ENCODE assay signal across 1 cellular context in the genomic region with DNA sequence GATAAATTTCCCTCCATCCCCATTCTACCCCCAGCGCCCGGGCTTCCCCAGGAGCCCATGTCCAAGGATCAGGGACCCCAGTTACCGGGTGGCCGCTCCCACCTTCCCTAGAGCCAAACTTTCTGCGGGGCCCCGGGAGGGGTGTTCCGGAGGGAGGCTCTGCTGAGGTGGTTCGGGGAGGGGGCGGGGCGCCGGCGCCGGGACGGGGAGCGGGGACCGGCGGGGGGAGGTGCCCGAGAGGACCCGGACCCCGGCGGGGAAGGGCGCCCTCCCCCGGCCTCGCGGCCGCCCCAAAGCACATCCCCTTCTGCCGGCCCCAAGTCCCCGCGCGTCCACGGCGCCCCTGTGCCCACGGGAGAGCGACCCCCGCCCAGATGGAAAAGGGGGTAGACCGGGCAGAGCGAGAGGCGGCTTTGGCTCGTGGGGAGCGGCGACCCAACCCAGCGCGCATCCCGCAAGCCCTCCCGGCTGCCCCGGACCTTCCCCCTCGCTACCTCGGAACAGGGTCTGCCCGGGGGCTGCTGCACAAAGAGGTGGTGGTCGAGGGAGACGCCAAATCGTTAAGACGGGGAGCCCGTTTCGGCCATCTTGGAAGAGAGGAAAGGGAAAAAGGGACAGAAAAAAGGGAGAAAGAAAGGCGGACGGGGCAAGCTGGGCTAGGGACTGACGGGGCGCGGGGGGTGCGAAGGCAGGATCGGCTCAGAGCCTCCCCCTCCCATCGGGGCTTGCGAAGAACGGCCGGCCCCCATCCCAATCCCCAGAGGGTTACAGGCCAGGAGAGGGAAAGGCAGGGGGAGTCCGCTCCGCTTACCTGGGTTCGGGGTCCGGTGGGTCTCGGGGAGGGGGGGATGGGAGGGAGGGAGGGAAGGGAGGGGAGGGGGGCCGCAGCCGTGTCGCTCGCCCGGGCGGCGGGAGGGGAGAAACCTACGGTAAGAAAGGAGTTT.
A peak's percentile ranks its signal among the peaks of the same experiment; 100 is the strongest.
TF ChIP-seq lines count a peak whose summit lies in the region.

No MANE protein-coding gene starts in this region.

TF ChIP-seq in HepG2, 621 proteins besides CTCF, POLR2A, EP300 and RAD21 (continued from another document and continues in another):
- TF ChIP-seq, protein P1, sequence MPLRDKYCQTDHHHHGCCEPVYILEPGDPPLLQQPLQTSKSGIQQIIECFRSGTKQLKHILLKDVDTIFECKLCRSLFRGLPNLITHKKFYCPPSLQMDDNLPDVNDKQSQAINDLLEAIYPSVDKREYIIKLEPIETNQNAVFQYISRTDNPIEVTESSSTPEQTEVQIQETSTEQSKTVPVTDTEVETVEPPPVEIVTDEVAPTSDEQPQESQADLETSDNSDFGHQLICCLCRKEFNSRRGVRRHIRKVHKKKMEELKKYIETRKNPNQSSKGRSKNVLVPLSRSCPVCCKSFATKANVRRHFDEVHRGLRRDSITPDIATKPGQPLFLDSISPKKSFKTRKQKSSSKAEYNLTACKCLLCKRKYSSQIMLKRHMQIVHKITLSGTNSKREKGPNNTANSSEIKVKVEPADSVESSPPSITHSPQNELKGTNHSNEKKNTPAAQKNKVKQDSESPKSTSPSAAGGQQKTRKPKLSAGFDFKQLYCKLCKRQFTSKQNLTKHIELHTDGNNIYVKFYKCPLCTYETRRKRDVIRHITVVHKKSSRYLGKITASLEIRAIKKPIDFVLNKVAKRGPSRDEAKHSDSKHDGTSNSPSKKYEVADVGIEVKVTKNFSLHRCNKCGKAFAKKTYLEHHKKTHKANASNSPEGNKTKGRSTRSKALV (CRISPR knock-in tag; IDR thresholded peaks at IDR 0.05): no peak
- TF ChIP-seq MEIS2 (CRISPR knock-in tag; IDR thresholded peaks at IDR 0.05) (0 out of 2 replicates have a peak, but pooled peaks have one; percentile 11), ZNF260 (CRISPR knock-in tag; IDR thresholded peaks at IDR 0.05; ENCODE audit: borderline replicate concordance, low read depth) (no peak), ZKSCAN5 (CRISPR knock-in tag; IDR thresholded peaks at IDR 0.05) (no peak), KLF12 (CRISPR knock-in tag; IDR thresholded peaks at IDR 0.05; ENCODE audit: borderline replicate concordance) (no peak), NFRKB (IDR thresholded peaks at IDR 0.05) (no peak), GFI1 (CRISPR knock-in tag; IDR thresholded peaks at IDR 0.05; ENCODE audit: borderline replicate concordance) (peak; percentile 23; the same call in 1 of the 2 replicates), SALL1 (CRISPR knock-in tag; IDR thresholded peaks at IDR 0.05) (peak; percentile 64), NCOA2 (CRISPR knock-in tag; IDR thresholded peaks at IDR 0.05) (no peak; the same call in 1 of the 2 replicates), ARNTL (CRISPR knock-in tag; IDR thresholded peaks at IDR 0.05) (peak; percentile 68; the same call in 1 of the 2 replicates), ZSCAN20 (CRISPR knock-in tag; IDR thresholded peaks at IDR 0.05; ENCODE audit: borderline replicate concordance) (no peak), ZNF780A (CRISPR knock-in tag; IDR thresholded peaks at IDR 0.05) (no peak), RFX3 (CRISPR knock-in tag; IDR thresholded peaks at IDR 0.05) (no peak), ZNF350 (CRISPR knock-in tag; IDR thresholded peaks at IDR 0.05; ENCODE audit: borderline replicate concordance, low read depth) (no peak), MAFK (conservative IDR thresholded peaks at IDR 0.05 in 1 of 2, IDR thresholded peaks at IDR 0.05 in 1 of 2; ENCODE audit: low read length in 2 of 2) (no peak), ZNF816 (CRISPR knock-in tag; IDR thresholded peaks at IDR 0.05; ENCODE audit: borderline replicate concordance) (no peak), ZNF607 (CRISPR knock-in tag; IDR thresholded peaks at IDR 0.05; ENCODE audit: borderline replicate concordance) (no peak), ZNF614 (CRISPR knock-in tag; IDR thresholded peaks at IDR 0.05; ENCODE audit: borderline replicate concordance) (no peak), THYN1 (CRISPR knock-in tag; IDR thresholded peaks at IDR 0.05; ENCODE audit: borderline replicate concordance, low read depth) (no peak), ATF7 (IDR thresholded peaks at IDR 0.05) (no peak), ATF7 (CRISPR knock-in tag; IDR thresholded peaks at IDR 0.05) (peak; percentile 51; the same call in 1 of the 2 replicates), SP5 (CRISPR knock-in tag; IDR thresholded peaks at IDR 0.05; ENCODE audit: borderline replicate concordance, low read depth) (peak; percentile 50; the same call in 1 of the 2 replicates), ZNF136 (CRISPR knock-in tag; IDR thresholded peaks at IDR 0.05; ENCODE audit: low read depth) (no peak), SP1 (IDR thresholded peaks at IDR 0.05) (no peak), SP1 (CRISPR knock-in tag; IDR thresholded peaks at IDR 0.05) (no peak), ZNF598 (CRISPR knock-in tag; IDR thresholded peaks at IDR 0.05; ENCODE audit: borderline replicate concordance) (no peak), ZNF383 (CRISPR knock-in tag; IDR thresholded peaks at IDR 0.05; ENCODE audit: borderline replicate concordance) (no peak), KLF16 (CRISPR knock-in tag; IDR thresholded peaks at IDR 0.05) (peak in 1 of 2 experiments; percentile 49; a peak in 1 of 4 replicates), RBM22 (optimal IDR thresholded peaks at IDR 0.05; ENCODE audit: low read length) (no peak), KLF6 (CRISPR knock-in tag; IDR thresholded peaks at IDR 0.05) (no peak), JARID2 (CRISPR knock-in tag; IDR thresholded peaks at IDR 0.05; ENCODE audit: insufficient replicate concordance) (no peak)
- TF ChIP-seq, protein P2, sequence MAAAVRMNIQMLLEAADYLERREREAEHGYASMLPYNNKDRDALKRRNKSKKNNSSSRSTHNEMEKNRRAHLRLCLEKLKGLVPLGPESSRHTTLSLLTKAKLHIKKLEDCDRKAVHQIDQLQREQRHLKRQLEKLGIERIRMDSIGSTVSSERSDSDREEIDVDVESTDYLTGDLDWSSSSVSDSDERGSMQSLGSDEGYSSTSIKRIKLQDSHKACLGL (CRISPR knock-in tag; IDR thresholded peaks at IDR 0.05): peak; percentile 62; the same call in 1 of the 2 replicates
- TF ChIP-seq, protein P3, sequence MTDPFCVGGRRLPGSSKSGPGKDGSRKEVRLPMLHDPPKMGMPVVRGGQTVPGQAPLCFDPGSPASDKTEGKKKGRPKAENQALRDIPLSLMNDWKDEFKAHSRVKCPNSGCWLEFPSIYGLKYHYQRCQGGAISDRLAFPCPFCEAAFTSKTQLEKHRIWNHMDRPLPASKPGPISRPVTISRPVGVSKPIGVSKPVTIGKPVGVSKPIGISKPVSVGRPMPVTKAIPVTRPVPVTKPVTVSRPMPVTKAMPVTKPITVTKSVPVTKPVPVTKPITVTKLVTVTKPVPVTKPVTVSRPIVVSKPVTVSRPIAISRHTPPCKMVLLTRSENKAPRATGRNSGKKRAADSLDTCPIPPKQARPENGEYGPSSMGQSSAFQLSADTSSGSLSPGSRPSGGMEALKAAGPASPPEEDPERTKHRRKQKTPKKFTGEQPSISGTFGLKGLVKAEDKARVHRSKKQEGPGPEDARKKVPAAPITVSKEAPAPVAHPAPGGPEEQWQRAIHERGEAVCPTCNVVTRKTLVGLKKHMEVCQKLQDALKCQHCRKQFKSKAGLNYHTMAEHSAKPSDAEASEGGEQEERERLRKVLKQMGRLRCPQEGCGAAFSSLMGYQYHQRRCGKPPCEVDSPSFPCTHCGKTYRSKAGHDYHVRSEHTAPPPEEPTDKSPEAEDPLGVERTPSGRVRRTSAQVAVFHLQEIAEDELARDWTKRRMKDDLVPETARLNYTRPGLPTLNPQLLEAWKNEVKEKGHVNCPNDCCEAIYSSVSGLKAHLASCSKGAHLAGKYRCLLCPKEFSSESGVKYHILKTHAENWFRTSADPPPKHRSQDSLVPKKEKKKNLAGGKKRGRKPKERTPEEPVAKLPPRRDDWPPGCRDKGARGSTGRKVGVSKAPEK (CRISPR knock-in tag; IDR thresholded peaks at IDR 0.05; ENCODE audit: borderline replicate concordance): no peak
- TF ChIP-seq, protein P4, sequence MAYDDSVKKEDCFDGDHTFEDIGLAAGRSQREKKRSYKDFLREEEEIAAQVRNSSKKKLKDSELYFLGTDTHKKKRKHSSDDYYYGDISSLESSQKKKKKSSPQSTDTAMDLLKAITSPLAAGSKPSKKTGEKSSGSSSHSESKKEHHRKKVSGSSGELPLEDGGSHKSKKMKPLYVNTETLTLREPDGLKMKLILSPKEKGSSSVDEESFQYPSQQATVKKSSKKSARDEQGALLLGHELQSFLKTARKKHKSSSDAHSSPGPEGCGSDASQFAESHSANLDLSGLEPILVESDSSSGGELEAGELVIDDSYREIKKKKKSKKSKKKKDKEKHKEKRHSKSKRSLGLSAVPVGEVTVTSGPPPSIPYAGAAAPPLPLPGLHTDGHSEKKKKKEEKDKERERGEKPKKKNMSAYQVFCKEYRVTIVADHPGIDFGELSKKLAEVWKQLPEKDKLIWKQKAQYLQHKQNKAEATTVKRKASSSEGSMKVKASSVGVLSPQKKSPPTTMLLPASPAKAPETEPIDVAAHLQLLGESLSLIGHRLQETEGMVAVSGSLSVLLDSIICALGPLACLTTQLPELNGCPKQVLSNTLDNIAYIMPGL (CRISPR knock-in tag; IDR thresholded peaks at IDR 0.05; ENCODE audit: borderline replicate concordance in 1 of 2, low read depth in 1 of 2): peak; percentile 78 to 84; a peak in 3 of 4 replicates
- TF ChIP-seq, protein P5, sequence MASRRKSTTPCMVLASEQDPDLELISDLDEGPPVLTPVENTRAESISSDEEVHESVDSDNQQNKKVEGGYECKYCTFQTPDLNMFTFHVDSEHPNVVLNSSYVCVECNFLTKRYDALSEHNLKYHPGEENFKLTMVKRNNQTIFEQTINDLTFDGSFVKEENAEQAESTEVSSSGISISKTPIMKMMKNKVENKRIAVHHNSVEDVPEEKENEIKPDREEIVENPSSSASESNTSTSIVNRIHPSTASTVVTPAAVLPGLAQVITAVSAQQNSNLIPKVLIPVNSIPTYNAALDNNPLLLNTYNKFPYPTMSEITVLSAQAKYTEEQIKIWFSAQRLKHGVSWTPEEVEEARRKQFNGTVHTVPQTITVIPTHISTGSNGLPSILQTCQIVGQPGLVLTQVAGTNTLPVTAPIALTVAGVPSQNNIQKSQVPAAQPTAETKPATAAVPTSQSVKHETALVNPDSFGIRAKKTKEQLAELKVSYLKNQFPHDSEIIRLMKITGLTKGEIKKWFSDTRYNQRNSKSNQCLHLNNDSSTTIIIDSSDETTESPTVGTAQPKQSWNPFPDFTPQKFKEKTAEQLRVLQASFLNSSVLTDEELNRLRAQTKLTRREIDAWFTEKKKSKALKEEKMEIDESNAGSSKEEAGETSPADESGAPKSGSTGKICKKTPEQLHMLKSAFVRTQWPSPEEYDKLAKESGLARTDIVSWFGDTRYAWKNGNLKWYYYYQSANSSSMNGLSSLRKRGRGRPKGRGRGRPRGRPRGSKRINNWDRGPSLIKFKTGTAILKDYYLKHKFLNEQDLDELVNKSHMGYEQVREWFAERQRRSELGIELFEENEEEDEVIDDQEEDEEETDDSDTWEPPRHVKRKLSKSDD (CRISPR knock-in tag; IDR thresholded peaks at IDR 0.05; ENCODE audit: low read depth): 0 out of 2 replicates have a peak, but pooled peaks have one; percentile 6
- TF ChIP-seq, protein P6, sequence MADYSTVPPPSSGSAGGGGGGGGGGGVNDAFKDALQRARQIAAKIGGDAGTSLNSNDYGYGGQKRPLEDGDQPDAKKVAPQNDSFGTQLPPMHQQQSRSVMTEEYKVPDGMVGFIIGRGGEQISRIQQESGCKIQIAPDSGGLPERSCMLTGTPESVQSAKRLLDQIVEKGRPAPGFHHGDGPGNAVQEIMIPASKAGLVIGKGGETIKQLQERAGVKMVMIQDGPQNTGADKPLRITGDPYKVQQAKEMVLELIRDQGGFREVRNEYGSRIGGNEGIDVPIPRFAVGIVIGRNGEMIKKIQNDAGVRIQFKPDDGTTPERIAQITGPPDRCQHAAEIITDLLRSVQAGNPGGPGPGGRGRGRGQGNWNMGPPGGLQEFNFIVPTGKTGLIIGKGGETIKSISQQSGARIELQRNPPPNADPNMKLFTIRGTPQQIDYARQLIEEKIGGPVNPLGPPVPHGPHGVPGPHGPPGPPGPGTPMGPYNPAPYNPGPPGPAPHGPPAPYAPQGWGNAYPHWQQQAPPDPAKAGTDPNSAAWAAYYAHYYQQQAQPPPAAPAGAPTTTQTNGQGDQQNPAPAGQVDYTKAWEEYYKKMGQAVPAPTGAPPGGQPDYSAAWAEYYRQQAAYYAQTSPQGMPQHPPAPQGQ (CRISPR knock-in tag; IDR thresholded peaks at IDR 0.05; ENCODE audit: borderline replicate concordance): no peak
- TF ChIP-seq, protein P7, sequence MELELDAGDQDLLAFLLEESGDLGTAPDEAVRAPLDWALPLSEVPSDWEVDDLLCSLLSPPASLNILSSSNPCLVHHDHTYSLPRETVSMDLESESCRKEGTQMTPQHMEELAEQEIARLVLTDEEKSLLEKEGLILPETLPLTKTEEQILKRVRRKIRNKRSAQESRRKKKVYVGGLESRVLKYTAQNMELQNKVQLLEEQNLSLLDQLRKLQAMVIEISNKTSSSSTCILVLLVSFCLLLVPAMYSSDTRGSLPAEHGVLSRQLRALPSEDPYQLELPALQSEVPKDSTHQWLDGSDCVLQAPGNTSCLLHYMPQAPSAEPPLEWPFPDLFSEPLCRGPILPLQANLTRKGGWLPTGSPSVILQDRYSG (CRISPR knock-in tag; IDR thresholded peaks at IDR 0.05): no peak
- TF ChIP-seq, protein P8, sequence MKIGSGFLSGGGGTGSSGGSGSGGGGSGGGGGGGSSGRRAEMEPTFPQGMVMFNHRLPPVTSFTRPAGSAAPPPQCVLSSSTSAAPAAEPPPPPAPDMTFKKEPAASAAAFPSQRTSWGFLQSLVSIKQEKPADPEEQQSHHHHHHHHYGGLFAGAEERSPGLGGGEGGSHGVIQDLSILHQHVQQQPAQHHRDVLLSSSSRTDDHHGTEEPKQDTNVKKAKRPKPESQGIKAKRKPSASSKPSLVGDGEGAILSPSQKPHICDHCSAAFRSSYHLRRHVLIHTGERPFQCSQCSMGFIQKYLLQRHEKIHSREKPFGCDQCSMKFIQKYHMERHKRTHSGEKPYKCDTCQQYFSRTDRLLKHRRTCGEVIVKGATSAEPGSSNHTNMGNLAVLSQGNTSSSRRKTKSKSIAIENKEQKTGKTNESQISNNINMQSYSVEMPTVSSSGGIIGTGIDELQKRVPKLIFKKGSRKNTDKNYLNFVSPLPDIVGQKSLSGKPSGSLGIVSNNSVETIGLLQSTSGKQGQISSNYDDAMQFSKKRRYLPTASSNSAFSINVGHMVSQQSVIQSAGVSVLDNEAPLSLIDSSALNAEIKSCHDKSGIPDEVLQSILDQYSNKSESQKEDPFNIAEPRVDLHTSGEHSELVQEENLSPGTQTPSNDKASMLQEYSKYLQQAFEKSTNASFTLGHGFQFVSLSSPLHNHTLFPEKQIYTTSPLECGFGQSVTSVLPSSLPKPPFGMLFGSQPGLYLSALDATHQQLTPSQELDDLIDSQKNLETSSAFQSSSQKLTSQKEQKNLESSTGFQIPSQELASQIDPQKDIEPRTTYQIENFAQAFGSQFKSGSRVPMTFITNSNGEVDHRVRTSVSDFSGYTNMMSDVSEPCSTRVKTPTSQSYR (CRISPR knock-in tag; IDR thresholded peaks at IDR 0.05; ENCODE audit: borderline replicate concordance): peak; percentile 72; the same call in 1 of the 2 replicates
- TF ChIP-seq, protein P9, sequence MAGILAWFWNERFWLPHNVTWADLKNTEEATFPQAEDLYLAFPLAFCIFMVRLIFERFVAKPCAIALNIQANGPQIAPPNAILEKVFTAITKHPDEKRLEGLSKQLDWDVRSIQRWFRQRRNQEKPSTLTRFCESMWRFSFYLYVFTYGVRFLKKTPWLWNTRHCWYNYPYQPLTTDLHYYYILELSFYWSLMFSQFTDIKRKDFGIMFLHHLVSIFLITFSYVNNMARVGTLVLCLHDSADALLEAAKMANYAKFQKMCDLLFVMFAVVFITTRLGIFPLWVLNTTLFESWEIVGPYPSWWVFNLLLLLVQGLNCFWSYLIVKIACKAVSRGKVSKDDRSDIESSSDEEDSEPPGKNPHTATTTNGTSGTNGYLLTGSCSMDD (CRISPR knock-in tag; IDR thresholded peaks at IDR 0.05): no peak
